12 cellular contexts compared by ENCODE assay signal in genomic region chr15:88604972-88605506, GRCh38. TPM values are rescaled to one million over a fixed set of nuclear protein-coding genes. Genes with fewer than 3 reads are reported as not detected.
A peak's percentile ranks its signal among the peaks of the same experiment; 100 is the strongest.
DNase-seq lines count a peak whose midpoint lies in the region; ATAC-seq and TF ChIP-seq lines count a peak whose summit lies in the region.
"Had no signal": no experiment of that assay in that cellular context is flagged by ENCODE, and none has a peak within 500 bp of the region (broad histone marks: within the 10 kb centered on the region; RNA-seq: fewer than 3 reads in every experiment).

No MANE protein-coding gene starts in this region.

- peak; percentile 48 for DNase-seq in activated CD4-positive, alpha-beta T cell treated with anti-CD3 and anti-CD28 coated beads, Interleukin-2, amount 10 ng/mL, durations not matched to agents 24 days and 14 days
- DNase-seq in activated CD4-positive, alpha-beta T cell treated with anti-CD3 and anti-CD28 coated beads, Interleukin-2, amount 50 U/mL, for 1 hour, result no peak
- DNase-seq in IMR-90, result no peak
- no peak for DNase-seq in effector memory CD4-positive, alpha-beta T cell
- no peak for DNase-seq in HT-29 (ENCODE audit: low spot score)
- DNase-seq in NCI-H2029 treated with DMSO at 0.1 percent for 48 hours (lab: John Stamatoyannopoulos, UW), result no peak
- DNase-seq in kidney glomerular epithelial cell (lab: John Stamatoyannopoulos, UW), result no peak
- DNase-seq: NCI-H1694 treated with DMSO at 0.1 percent for 48 hours had no signal

- H3K4me2 ChIP-seq in IMR-90 (ENCODE audit: low read depth, low read length) (no peak overlapping the region), parathyroid adenoma (ENCODE audit: low read length) (no peak overlapping the region)

- WGBS in IMR-90 (ENCODE audit: extremely low coverage in 2 of 2, insufficient read length in 1 of 2), 2 experiments, result 3% methylated on average over 15 of the region's 37 CpGs; no CpG with 5 or more reads in 1 of the 2 experiments

- H3K4me3 ChIP-seq in IMR-90 (ENCODE audit: insufficient read depth, low read depth, low read length) (no peak overlapping the region), parathyroid adenoma (ENCODE audit: low read depth, low read length) (no peak overlapping the region)
- peak overlapping the region; percentile 33 for H3K4me3 ChIP-seq in effector memory CD4-positive, alpha-beta T cell (ENCODE audit: insufficient read depth, low read depth, low read length, poor library complexity, severe bottlenecking)
- H3K4me3 ChIP-seq: GM12878 had no signal

- no peaks in the 10 kb centered on the region for H3K4me1 ChIP-seq in IMR-90 (ENCODE audit: control insufficient read depth, insufficient read depth, low read length)
- H3K4me1 ChIP-seq in effector memory CD4-positive, alpha-beta T cell (ENCODE audit: control insufficient read depth, insufficient read depth, low read length, poor library complexity, severe bottlenecking), result peaks cover 18% of the 10 kb centered on the region
- no peaks in the 10 kb centered on the region for H3K4me1 ChIP-seq in parathyroid adenoma

- H3K27me3 Mint-ChIP-seq in activated CD4-positive, alpha-beta T cell treated with anti-CD3 and anti-CD28 coated beads, Interleukin-2, amount 10 ng/mL, durations not matched to agents 24 days and 14 days, result peaks cover 75% of the 10 kb centered on the region

- no peak for TF ChIP-seq POLR2A in IMR-90 (IDR thresholded peaks at IDR 0.05; ENCODE audit: low read depth, low read length)

- CTCF ChIA-PET in IMR-90 (lab: Yijun Ruan, JAX), result no interaction called here

- no peak overlapping the region for H4K8ac ChIP-seq in IMR-90 (ENCODE audit: low read depth in 2 of 2, low read length in 2 of 2)

- H4K91ac ChIP-seq in IMR-90 (ENCODE audit: insufficient read depth, low read depth, low read length), result no peak overlapping the region

- H3K9ac ChIP-seq in IMR-90 (ENCODE audit: low read depth, low read length) (no peak overlapping the region), parathyroid adenoma (no peak overlapping the region)

- H3K4ac ChIP-seq in IMR-90 (ENCODE audit: low read depth, low read length), result no peak overlapping the region

- dilution Hi-C loops in IMR-90 (cut with HindIII; ENCODE audit: low sequenced_read_pairs, unreplicated experiment), result no loop called here

- in situ Hi-C loops in IMR-90 (cut with MboI; ENCODE audit: low sequenced_read_pairs), result no loop called here

- H3K4me3 Mint-ChIP-seq in activated CD4-positive, alpha-beta T cell treated with anti-CD3 and anti-CD28 coated beads, Interleukin-2, amount 10 ng/mL, durations not matched to agents 24 days and 14 days, result no peak overlapping the region

- H2AFZ ChIP-seq in IMR-90 (replicated peaks; ENCODE audit: low read length, poor library complexity), result no peak overlapping the region
- peak overlapping the region; percentile 29 for H2AFZ ChIP-seq in parathyroid adenoma

- H3K27ac Mint-ChIP-seq in activated CD4-positive, alpha-beta T cell treated with anti-CD3 and anti-CD28 coated beads, Interleukin-2, amount 10 ng/mL, durations not matched to agents 24 days and 14 days, result no peak overlapping the region
- H3K27ac Mint-ChIP-seq: CD14-positive monocyte had no signal

- intact Hi-C loops in activated CD4-positive, alpha-beta T cell treated with anti-CD3 and anti-CD28 coated beads, Interleukin-2, amount 10 ng/mL, durations not matched to agents 24 days and 14 days (cut with micrococcal nuclease), result no loop called here
- intact Hi-C loops in IMR-90 (cut with micrococcal nuclease), result no loop called here

- peaks cover 5% of the 10 kb centered on the region for H3K4me1 Mint-ChIP-seq in activated CD4-positive, alpha-beta T cell treated with anti-CD3 and anti-CD28 coated beads, Interleukin-2, amount 10 ng/mL, durations not matched to agents 24 days and 14 days

- H3K36me3 Mint-ChIP-seq in activated CD4-positive, alpha-beta T cell treated with anti-CD3 and anti-CD28 coated beads, Interleukin-2, amount 10 ng/mL, durations not matched to agents 24 days and 14 days (ENCODE audit: low read depth), result peaks cover 2% of the 10 kb centered on the region

- no peak overlapping the region for H2BK15ac ChIP-seq in IMR-90 (ENCODE audit: low read depth, low read length)

- H4K5ac ChIP-seq in IMR-90 (ENCODE audit: low read depth, low read length), result no peak overlapping the region

- no peaks in the 10 kb centered on the region for H3K9me1 ChIP-seq in IMR-90 (ENCODE audit: insufficient read depth, low read length)

- H3K36me3 ChIP-seq in IMR-90 (ENCODE audit: control insufficient read depth, insufficient read depth, low read length) (no peaks in the 10 kb centered on the region), parathyroid adenoma (ENCODE audit: control insufficient read depth, insufficient read depth, low read length) (no peaks in the 10 kb centered on the region)
- no peaks in the 10 kb centered on the region for H3K36me3 ChIP-seq in effector memory CD4-positive, alpha-beta T cell (ENCODE audit: control insufficient read depth, insufficient read depth, low read length)
- H3K36me3 ChIP-seq: brain microvascular endothelial cell had no signal

- no peak overlapping the region for H3K23ac ChIP-seq in IMR-90 (ENCODE audit: low read depth, low read length)

- no peak overlapping the region for H3K18ac ChIP-seq in IMR-90 (ENCODE audit: low read depth, low read length)

- H3K79me2 ChIP-seq in parathyroid adenoma, result no peaks in the 10 kb centered on the region

- POLR2A ChIA-PET in IMR-90 (lab: Charles Lee; ENCODE audit: unreplicated experiment), result no interaction called here

- H3K9me3 ChIP-seq in IMR-90 (ENCODE audit: control insufficient read depth, insufficient read depth, low read length) (no peaks in the 10 kb centered on the region), parathyroid adenoma (ENCODE audit: control insufficient read depth, low read length) (no peaks in the 10 kb centered on the region)
- no peaks in the 10 kb centered on the region for H3K9me3 ChIP-seq in effector memory CD4-positive, alpha-beta T cell (ENCODE audit: control insufficient read depth, low read length)

- TF ChIP-seq CTCF in IMR-90 (conservative IDR thresholded peaks at IDR 0.05; ENCODE audit: low read depth, low read length) (no peak), parathyroid adenoma (IDR thresholded peaks at IDR 0.05) (no peak)

- H3K79me1 ChIP-seq in IMR-90 (ENCODE audit: low read depth in 1 of 2, low read length in 2 of 2), result no peaks in the 10 kb centered on the region

- H3K56ac ChIP-seq in IMR-90 (ENCODE audit: extremely low read depth, insufficient read depth, low read length), result no peak overlapping the region

- no peaks in the 10 kb centered on the region for H3K9me3 Mint-ChIP-seq in activated CD4-positive, alpha-beta T cell treated with anti-CD3 and anti-CD28 coated beads, Interleukin-2, amount 10 ng/mL, durations not matched to agents 24 days and 14 days

- H2AK9ac ChIP-seq in IMR-90 (replicated peaks; ENCODE audit: low read depth, low read length, poor library complexity), result no peak overlapping the region

- ATAC-seq in IMR-90 (ENCODE audit: low read depth), result peak; percentile 11; the same call in 1 of the 2 replicates

- TF ChIP-seq RAD21 in IMR-90 (IDR thresholded peaks at IDR 0.05; ENCODE audit: low read length), result no peak

- no TSS peak for BruUV-seq in IMR-90 (replicated peaks; lab: Mats Ljungman, UMichigan)

- H2BK20ac ChIP-seq in IMR-90 (ENCODE audit: low read depth, low read length), result no peak overlapping the region

- H4K20me1 ChIP-seq in IMR-90 (ENCODE audit: insufficient read depth, low read length), result no peaks in the 10 kb centered on the region

- H2AK5ac ChIP-seq in IMR-90 (ENCODE audit: low read depth, low read length), result no peak overlapping the region

- no peak overlapping the region for H3K14ac ChIP-seq in IMR-90 (replicated peaks; ENCODE audit: low read depth, low read length)

- H3K27ac ChIP-seq in IMR-90 (ENCODE audit: insufficient read depth, low read length) (no peak overlapping the region), parathyroid adenoma (no peak overlapping the region)
- no peak overlapping the region for H3K27ac ChIP-seq in effector memory CD4-positive, alpha-beta T cell (ENCODE audit: insufficient read depth, low read length, poor library complexity, severe bottlenecking)
- H3K27ac ChIP-seq: brain microvascular endothelial cell had no signal

- no peak overlapping the region for H2BK5ac ChIP-seq in IMR-90 (ENCODE audit: low read depth, low read length, poor library complexity, severe bottlenecking)

- H3K27me3 ChIP-seq in IMR-90 (ENCODE audit: control insufficient read depth, insufficient read depth, low read length) (peaks cover 57% of the 10 kb centered on the region), parathyroid adenoma (ENCODE audit: control insufficient read depth, insufficient read depth, low read length) (peaks cover 3% of the 10 kb centered on the region)
- H3K27me3 ChIP-seq in effector memory CD4-positive, alpha-beta T cell (replicated peaks; ENCODE audit: control insufficient read depth, insufficient read depth, low read length, poor library complexity, severe bottlenecking), result peaks cover 42% of the 10 kb centered on the region

- no peak overlapping the region for H2BK120ac ChIP-seq in IMR-90 (ENCODE audit: low read depth, low read length)

TF ChIP-seq in IMR-90, 13 proteins besides CTCF, POLR2A, EP300 and RAD21 (continues in another document):
- TF ChIP-seq RCOR1 (IDR thresholded peaks at IDR 0.05; ENCODE audit: insufficient replicate concordance, low read length) (no peak), SMC3 (IDR thresholded peaks at IDR 0.05; ENCODE audit: low read depth, low read length) (no peak)

RNA-seq across cellular contexts. Expression of gene AEN, which starts 16.1 kb away (rescaled TPM):
- total RNA-seq in activated CD4-positive, alpha-beta T cell treated with anti-CD3 and anti-CD28 coated beads, Interleukin-2, amount 10 ng/mL, durations not matched to agents 24 days and 14 days, result 72.4 and 75.7 TPM in 2 replicates
- total RNA-seq in IMR-90 (2012; rRNA removed), result 85.5 and 91.4 TPM in 2 replicates
- polyA plus RNA-seq in IMR-90 (2012; rRNA removed), result 48.6 and 55.4 TPM in 2 replicates
- 28.8 and 37.7 TPM in 2 replicates for polyA plus RNA-seq in IMR-90 (2012; cell fraction: cytosol; rRNA removed)
- 139 and 157 TPM in 2 replicates for polyA plus RNA-seq in IMR-90 (2012; cell fraction: nucleus; rRNA removed; ENCODE audit: low replicate concordance)
- total RNA-seq in HT-29 (2014; rRNA removed; shearing (Covaris generic)), result 170 and 177 TPM in 2 replicates

RNA-seq across cellular contexts. Expression of gene ISG20, which starts 33.8 kb away (rescaled TPM):
- total RNA-seq in activated CD4-positive, alpha-beta T cell treated with anti-CD3 and anti-CD28 coated beads, Interleukin-2, amount 10 ng/mL, durations not matched to agents 24 days and 14 days, result 33.9 and 35.5 TPM in 2 replicates
- total RNA-seq in IMR-90 (2012; rRNA removed), result 0.72 and 1.1 TPM in 2 replicates
- polyA plus RNA-seq in IMR-90 (2012; rRNA removed), result 1.2 and 3.1 TPM in 2 replicates
- polyA plus RNA-seq in IMR-90 (2012; cell fraction: cytosol; rRNA removed), result 1.7 and 3.0 TPM in 2 replicates
- 3.5 and 5.7 TPM in 2 replicates for polyA plus RNA-seq in IMR-90 (2012; cell fraction: nucleus; rRNA removed; ENCODE audit: low replicate concordance)
- 59.0 and 60.2 TPM in 2 replicates for total RNA-seq in HT-29 (2014; rRNA removed; shearing (Covaris generic))

RNA-seq across cellular contexts. Expression of gene DET1, which starts 58.6 kb away (rescaled TPM):
- total RNA-seq in activated CD4-positive, alpha-beta T cell treated with anti-CD3 and anti-CD28 coated beads, Interleukin-2, amount 10 ng/mL, durations not matched to agents 24 days and 14 days, result 2.1 and 2.8 TPM in 2 replicates
- total RNA-seq in IMR-90 (2012; rRNA removed), result 8.6 and 9.1 TPM in 2 replicates
- polyA plus RNA-seq in IMR-90 (2012; rRNA removed), result 5.3 and 5.6 TPM in 2 replicates
- 2.5 and 3.8 TPM in 2 replicates for polyA plus RNA-seq in IMR-90 (2012; cell fraction: cytosol; rRNA removed)
- 4.7 and 12.4 TPM in 2 replicates for polyA plus RNA-seq in IMR-90 (2012; cell fraction: nucleus; rRNA removed; ENCODE audit: low replicate concordance)
- total RNA-seq in HT-29 (2014; rRNA removed; shearing (Covaris generic)), result 8.5 and 9.3 TPM in 2 replicates

Comparison
In these comparisons a context has a peak if more than half of its experiments do, and no peak if none do; other contexts are left out.
1. RNA of gene ISG20, which starts 33.8 kb away (total RNA-seq): 59.0 to 60.2 TPM in HT-29 and 33.9 to 35.5 TPM in activated CD4-positive, alpha-beta T cell treated with anti-CD3 and anti-CD28 coated beads, Interleukin-2, amount 10 ng/mL, durations not matched to agents 24 days and 14 days; 0.72 to 1.1 TPM in IMR-90; every median in the first group is over 10 times any median in the second.